ENCODE assay signal across 3 cellular contexts in genomic region chr12:116199160-116199559, GRCh38.
TF ChIP-seq lines count a peak whose summit lies in the region.

No MANE protein-coding gene starts in this region.

TF ChIP-seq in HEK293, 187 proteins besides CTCF, POLR2A, EP300 and RAD21:
- TF ChIP-seq ZNF600 (tag by site-specific recombination; IDR thresholded peaks at IDR 0.05) (no peak), PRDM2 (tag by site-specific recombination; IDR thresholded peaks at IDR 0.05; ENCODE audit: borderline replicate concordance) (no peak), PRDM6 (tag by site-specific recombination; IDR thresholded peaks at IDR 0.05) (peak; percentile 82), GFI1B (tag by site-specific recombination; IDR thresholded peaks at IDR 0.05) (peak; percentile 89; the same call in 1 of the 2 replicates)

TF ChIP-seq in K562, 482 proteins besides CTCF, POLR2A, EP300 and RAD21:
- TF ChIP-seq SIN3A (IDR thresholded peaks at IDR 0.05; ENCODE audit: borderline replicate concordance in 2 of 2, control insufficient read depth in 1 of 2, low read depth in 2 of 2, low read length in 2 of 2): no peak
- no peak for TF ChIP-seq IRF2 (CRISPR knock-in tag; IDR thresholded peaks at IDR 0.05)
- no peak for TF ChIP-seq ZNF175 (CRISPR knock-in tag; IDR thresholded peaks at IDR 0.05; ENCODE audit: low read depth)
- TF ChIP-seq KDM1A (IDR thresholded peaks at IDR 0.05): peak; percentile 68 to 81

TF ChIP-seq in GM12891, 5 proteins besides CTCF, POLR2A, EP300 and RAD21:
- TF ChIP-seq POU2F2 (IDR thresholded peaks at IDR 0.05; ENCODE audit: low read depth, low read length): no peak
- TF ChIP-seq POLR2AphosphoS5 (IDR thresholded peaks at IDR 0.05; ENCODE audit: low read depth, low read length): no peak
- no peak for TF ChIP-seq TAF1 (IDR thresholded peaks at IDR 0.05; ENCODE audit: low read depth, low read length)
